In genomic region chr3:30496496-30496966, GRCh38 we compare ENCODE assay signal across 9 cellular contexts.
A peak's percentile ranks its signal among the peaks of the same experiment; 100 is the strongest.
DNase-seq lines count a peak whose midpoint lies in the region; ATAC-seq and TF ChIP-seq lines count a peak whose summit lies in the region.
"Had no signal": no experiment of that assay in that cellular context is flagged by ENCODE, and none has a peak within 500 bp of the region (broad histone marks: within the 10 kb centered on the region; RNA-seq: fewer than 3 reads in every experiment).

No MANE protein-coding gene starts in this region.

- intact Hi-C loops in colonic mucosa (cut with DNase I) = no loop called here
- intact Hi-C loops in transverse colon (cut with DNase I; ENCODE audit: low total_unique reads) = loop anchor here (5.0 kb wide), 1 partner anchor 649 kb away; no protein-coding TSS in a partner anchor

- H3K27ac ChIP-seq in colonic mucosa (peak overlapping the region; percentile 57), transverse colon (peak overlapping the region; percentile 80 to 89 (median 83))

- DNase-seq in MV-4-11 (lab: John Stamatoyannopoulos, UW) = peak; percentile 45
- no peak for DNase-seq in colonic mucosa
- peak; percentile 21 for DNase-seq in midbrain (lab: John Stamatoyannopoulos, UW)
- peak; percentile 24 for DNase-seq in transverse colon
- no peak for DNase-seq in occipital lobe (lab: John Stamatoyannopoulos, UW)
- DNase-seq in BE2C = no peak
- DNase-seq: activated CD4-positive, alpha-beta T cell treated with anti-CD3 and anti-CD28 coated beads, Interleukin-2, amount 10 ng/mL, durations not matched to agents 7 days and 5 days; NCI-H2029 treated with DMSO at 0.1 percent for 48 hours had no signal

- H3K36me3 ChIP-seq in colonic mucosa = no peaks in the 10 kb centered on the region
- no peaks in the 10 kb centered on the region for H3K36me3 ChIP-seq in transverse colon
- no peaks in the 10 kb centered on the region for H3K36me3 ChIP-seq in BE2C

- no peaks in the 10 kb centered on the region for H3K27me3 ChIP-seq in colonic mucosa
- no peaks in the 10 kb centered on the region for H3K27me3 ChIP-seq in transverse colon
- no peaks in the 10 kb centered on the region for H3K27me3 ChIP-seq in BE2C

- 52 to 68% methylated on average over 7 to 9 of the region's 9 CpGs for WGBS in transverse colon (ENCODE audit: low coverage in 1 of 2), 2 donors

- H3K9me3 ChIP-seq in colonic mucosa (no peaks in the 10 kb centered on the region), transverse colon (no peaks in the 10 kb centered on the region), BE2C (no peaks in the 10 kb centered on the region)

- TF ChIP-seq POLR2A in transverse colon (IDR thresholded peaks at IDR 0.05) = no peak

- TF ChIP-seq EP300 in transverse colon (IDR thresholded peaks at IDR 0.05; ENCODE audit: low read depth) = peak; percentile 61

- no peaks in the 10 kb centered on the region for H3K4me1 ChIP-seq in colonic mucosa
- H3K4me1 ChIP-seq in transverse colon = peaks cover 17 to 41% (median 21%) of the 10 kb centered on the region in 4 donors
- no peaks in the 10 kb centered on the region for H3K4me1 ChIP-seq in BE2C

- TF ChIP-seq CTCF in colonic mucosa (IDR thresholded peaks at IDR 0.05) = no peak
- no peak for TF ChIP-seq CTCF in transverse colon (IDR thresholded peaks at IDR 0.05)
- TF ChIP-seq CTCF in BE2C (IDR thresholded peaks at IDR 0.05; ENCODE audit: low read depth, low read length) = no peak

- H3K4me3 ChIP-seq in colonic mucosa (no peak overlapping the region), transverse colon (no peak overlapping the region), BE2C (ENCODE audit: low read depth, low read length) (no peak overlapping the region)

- peak overlapping the region in 1 of 2 donors; percentile 29 for H3K9ac ChIP-seq in colonic mucosa (ENCODE audit: low read depth in 2 of 2, low read length in 2 of 2)

- in situ Hi-C loops in transverse colon (cut with MboI; ENCODE audit: low pct_ligation_motif_present in 1 of 4, low pct_unique_long_range_greater_than_20kb in 1 of 4, low sequenced_read_pairs in 3 of 4) = no loop called here

- ATAC-seq in GM21825 (IDR thresholded peaks at IDR 0.05; ENCODE audit: unreplicated experiment) = no peak

Comparison
In these comparisons a context has a peak if more than half of its experiments do, and no peak if none do; other contexts are left out.
1. DNase-seq: peak in MV-4-11 (single experiment), midbrain (single experiment) and transverse colon (single experiment); none in colonic mucosa (single experiment), occipital lobe (single experiment) and BE2C (single experiment).